Comparison of ENCODE assay signal across 12 cellular contexts in the genomic region with DNA sequence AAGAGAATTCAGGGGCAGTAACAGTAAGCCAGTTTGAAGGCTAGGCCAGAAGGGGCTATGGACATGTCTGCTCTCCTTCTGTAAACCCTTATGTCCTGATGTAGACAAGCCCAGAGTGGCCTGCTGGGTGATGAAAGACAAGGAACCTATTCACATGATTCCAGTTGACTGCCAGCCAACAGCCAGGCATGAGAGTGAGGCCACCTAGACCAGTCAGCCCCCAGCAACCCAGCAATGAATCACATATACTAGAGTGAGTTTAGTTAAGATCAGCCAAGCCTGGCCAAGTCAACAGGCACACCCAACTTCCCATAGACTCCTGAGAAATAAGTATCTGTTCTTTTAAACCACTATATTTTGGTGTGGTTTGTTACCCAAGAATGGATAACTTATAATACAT.
A peak's percentile ranks its signal among the peaks of the same experiment; 100 is the strongest.
DNase-seq lines count a peak whose midpoint lies in the region; ATAC-seq, FAIRE-seq and TF ChIP-seq lines count a peak whose summit lies in the region.
"Had no signal": no experiment of that assay in that cellular context is flagged by ENCODE, and none has a peak within 500 bp of the region (broad histone marks: within the 10 kb centered on the region; RNA-seq: fewer than 3 reads in every experiment).

No MANE protein-coding gene starts in this region.

- H3K27me3 ChIP-seq in right cardiac atrium (ENCODE audit: control insufficient read depth, insufficient read depth) (no peaks in the 10 kb centered on the region), foreskin keratinocyte (no peaks in the 10 kb centered on the region)

- H3K4me3 ChIP-seq in right cardiac atrium (ENCODE audit: low read length): no peak overlapping the region

- H3K27ac ChIP-seq in right cardiac atrium (ENCODE audit: low read length) (no peak overlapping the region), foreskin keratinocyte (peak overlapping the region; percentile 35)

- no peak for FAIRE-seq in urothelium cell line (lab: Jason Lieb, UNC)

- H3K4me1 ChIP-seq in right cardiac atrium (ENCODE audit: control insufficient read depth, insufficient read depth, low read length): no peaks in the 10 kb centered on the region
- H3K4me1 ChIP-seq in foreskin keratinocyte: peaks cover 9% of the 10 kb centered on the region

- no peak for TF ChIP-seq CTCF in foreskin keratinocyte (conservative IDR thresholded peaks at IDR 0.05)

- no peaks in the 10 kb centered on the region for H3K9me3 ChIP-seq in right cardiac atrium (ENCODE audit: control insufficient read depth, low read length)

- ATAC-seq in right cardiac atrium: peak in 1 of 2 donors; percentile 40
- no peak for ATAC-seq in Right ventricle myocardium inferior
- ATAC-seq in foreskin keratinocyte: peak; percentile 93
- ATAC-seq in GM19035 (IDR thresholded peaks at IDR 0.05; ENCODE audit: unreplicated experiment): no peak

- DNase-seq in right cardiac atrium (peak in 2 of 3 donors; percentile 14 to 20), Right ventricle myocardium inferior (ENCODE audit: missing footprints) (no peak), amniotic epithelial cell (ENCODE audit: low read depth) (peak; percentile 66), foreskin keratinocyte (peak; percentile 55 to 82), urothelium cell line (ENCODE audit: low spot score) (peak; percentile 8), KBM-7 (no peak), DMS153 treated with DMSO at 0.1 percent for 48 hours (lab: John Stamatoyannopoulos, UW; ENCODE audit: unreplicated experiment) (no peak)
- DNase-seq: activated naive CD4-positive, alpha-beta T cell; cortex of kidney; NCI-H524; stimulated activated CD4-positive, alpha-beta T cell treated with anti-CD3 and anti-CD28 coated beads, Interleukin-2, amount 100 ng/mL, for 48 hours had no signal

- in situ Hi-C loops in KBM-7 (cut with MboI; ENCODE audit: low pct_unique_long_range_greater_than_20kb, low sequenced_read_pairs): no loop called here

- intact Hi-C loops in right cardiac atrium (cut with DNase I): no loop called here
- intact Hi-C loops in Right ventricle myocardium inferior (cut with DNase I): no loop called here

Comparison
In these comparisons a context has a peak if more than half of its experiments do, and no peak if none do; other contexts are left out.
1. DNase-seq: peak in right cardiac atrium (2 of 3), amniotic epithelial cell (single experiment), foreskin keratinocyte (2 of 2) and urothelium cell line (single experiment); none in Right ventricle myocardium inferior (single experiment), KBM-7 (single experiment) and DMS153 treated with DMSO at 0.1 percent for 48 hours (single experiment).